Comparison of ENCODE assay signal across 7 cellular contexts in the genomic region with DNA sequence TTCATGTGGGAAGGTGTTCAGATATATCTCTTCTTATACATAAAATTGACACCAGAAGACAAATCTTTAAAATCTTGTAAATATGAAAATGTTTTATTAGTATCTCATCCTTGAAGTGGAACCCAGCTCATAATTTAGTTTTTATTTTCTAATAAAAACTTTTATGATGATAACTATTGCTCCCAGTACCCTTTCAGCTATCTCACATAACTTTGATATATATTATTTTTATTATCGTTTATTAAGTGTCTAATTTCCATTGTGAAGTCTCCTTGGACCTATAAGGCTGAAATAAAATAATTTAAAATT. TPM values are rescaled to one million over a fixed set of nuclear protein-coding genes. Genes with fewer than 3 reads are reported as not detected.
"Had no signal": no experiment of that assay in that cellular context is flagged by ENCODE, and none has a peak within 500 bp of the region (broad histone marks: within the 10 kb centered on the region; RNA-seq: fewer than 3 reads in every experiment).

No MANE protein-coding gene starts in this region.

- H3K36me3 ChIP-seq: HAP-1 had no signal

- H3K4me2 ChIP-seq: GM23338 had no signal

- ATAC-seq: GM23338, HCT116 had no signal

- H3K4me3 Mint-ChIP-seq: GM23338 had no signal

- H3K4me1 ChIP-seq: HAP-1 had no signal

- H3K4me1 Mint-ChIP-seq: GM23338 had no signal

- H2AFZ ChIP-seq: GM23338 had no signal

- H3K4me3 ChIP-seq: GM23338, HAP-1 had no signal

- DNase-seq: H7 had no signal

- H3K27ac Mint-ChIP-seq: GM23338 had no signal

- FAIRE-seq: HTR-8/SVneo had no signal

RNA-seq across cellular contexts. Expression of gene PCDHB15, which starts 16.0 kb away (rescaled TPM):
- total RNA-seq: H7 had no signal

RNA-seq across cellular contexts. Expression of gene SLC25A2, which starts 42.7 kb away (rescaled TPM):
- total RNA-seq: GM23338, H4, IMR-90 had no signal
- polyA plus RNA-seq: GM23338, IMR-90 had no signal

RNA-seq across cellular contexts. Expression of gene PCDHB12, which starts 52.7 kb away (rescaled TPM):
- total RNA-seq: H7 had no signal
